Comparison of ENCODE assay signal across 30 cellular contexts in the genomic region with DNA sequence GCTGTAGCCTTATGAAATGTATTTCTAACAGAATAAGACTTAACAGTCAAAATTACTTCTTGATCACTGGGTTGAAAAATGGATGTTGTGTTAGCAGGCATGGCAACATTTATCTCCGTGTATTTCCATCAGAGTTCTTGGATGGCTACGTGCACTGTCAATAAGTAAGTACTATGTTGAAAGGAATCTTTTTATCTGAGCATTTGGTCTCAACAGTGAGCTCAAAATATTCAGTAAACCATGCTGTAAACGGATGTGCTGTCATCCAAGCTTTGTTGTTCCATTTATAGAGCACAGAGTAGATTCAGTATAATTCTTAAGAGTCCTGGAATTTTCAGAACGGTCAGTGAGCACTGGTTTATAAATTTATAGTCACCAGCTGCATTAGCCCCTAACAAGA. TPM values are rescaled to one million over a fixed set of nuclear protein-coding genes. Genes with fewer than 3 reads are reported as not detected.
DNase-seq lines count a peak whose midpoint lies in the region; ATAC-seq and TF ChIP-seq lines count a peak whose summit lies in the region.
"Had no signal": no experiment of that assay in that cellular context is flagged by ENCODE, and none has a peak within 500 bp of the region (broad histone marks: within the 10 kb centered on the region; RNA-seq: fewer than 3 reads in every experiment).

No MANE protein-coding gene starts in this region.

- no peaks in the 10 kb centered on the region for H3K9me2 ChIP-seq in GM23338 (ENCODE audit: insufficient read depth)

- H3K36me3 Mint-ChIP-seq in natural killer cell (no peaks in the 10 kb centered on the region), GM23338 (ENCODE audit: low read depth) (peaks cover 4% of the 10 kb centered on the region; the same call in 1 of the 3 replicates)
- H3K36me3 Mint-ChIP-seq in natural killer cell treated with Interleukin-12 subunit alpha and Interleukin-12 subunit beta and Interleukin-15 and Interleukin-18, amount 100 ng/mL, for 72 hours: peaks cover 7% of the 10 kb centered on the region

- no peak for ATAC-seq in natural killer cell
- ATAC-seq in natural killer cell treated with Interleukin-12 subunit alpha and Interleukin-12 subunit beta and Interleukin-15 and Interleukin-18, amount 100 ng/mL, for 72 hours: no peak
- ATAC-seq in heart left ventricle: peak; percentile 22 to 62 (median 44)
- ATAC-seq in GM23338: no peak
- ATAC-seq: activated naive CD4-positive, alpha-beta T cell treated with anti-CD3 and anti-CD28 coated beads, Interleukin-2, amount 50 U/mL, for 72 hours; foreskin keratinocyte; left lobe of liver; Panc1 had no signal

- H4K20me1 ChIP-seq in GM23338 (replicated peaks; ENCODE audit: insufficient read depth): peaks cover 34% of the 10 kb centered on the region

- 26 to 35% (median 29%) methylated on average over 4 of the region's 4 CpGs for WGBS in heart left ventricle, 4 donors

- no peak overlapping the region for H3K4me3 ChIP-seq in heart left ventricle
- H3K4me3 ChIP-seq in neutrophil (ENCODE audit: low read depth in 1 of 2, low read length in 1 of 2): no peak overlapping the region
- H3K4me3 ChIP-seq in GM23338: no peak overlapping the region
- H3K4me3 ChIP-seq: esophagus muscularis mucosa, HAP-1, K562, transverse colon had no signal

- H3K4me1 Mint-ChIP-seq in natural killer cell (peaks cover 82 to 85% of the 10 kb centered on the region in 2 donors), GM23338 (peaks cover 27% of the 10 kb centered on the region)
- peaks cover 65 to 76% of the 10 kb centered on the region in 2 donors for H3K4me1 Mint-ChIP-seq in natural killer cell treated with Interleukin-12 subunit alpha and Interleukin-12 subunit beta and Interleukin-15 and Interleukin-18, amount 100 ng/mL, for 72 hours (ENCODE audit: low read depth in 2 of 2)

- H3K4me3 Mint-ChIP-seq in natural killer cell: no peak overlapping the region
- no peak overlapping the region for H3K4me3 Mint-ChIP-seq in natural killer cell treated with Interleukin-12 subunit alpha and Interleukin-12 subunit beta and Interleukin-15 and Interleukin-18, amount 100 ng/mL, for 72 hours
- no peak overlapping the region for H3K4me3 Mint-ChIP-seq in GM23338
- H3K4me3 Mint-ChIP-seq: activated CD4-positive, alpha-beta memory T cell treated with anti-CD3 and anti-CD28 coated beads for 36 hours; mesothelial cell of epicardium had no signal

- H3K27me3 Mint-ChIP-seq in natural killer cell (ENCODE audit: low read depth in 2 of 2) (no peaks in the 10 kb centered on the region), GM23338 (ENCODE audit: insufficient read depth, low read depth, poor library complexity) (no peaks in the 10 kb centered on the region)
- no peaks in the 10 kb centered on the region for H3K27me3 Mint-ChIP-seq in natural killer cell treated with Interleukin-12 subunit alpha and Interleukin-12 subunit beta and Interleukin-15 and Interleukin-18, amount 100 ng/mL, for 72 hours
- H3K27me3 Mint-ChIP-seq: activated CD4-positive, alpha-beta memory T cell treated with anti-CD3 and anti-CD28 coated beads for 36 hours had no signal

- H3K27ac Mint-ChIP-seq in natural killer cell (peak overlapping the region; percentile 46 to 65), GM23338 (no peak overlapping the region)
- no peak overlapping the region for H3K27ac Mint-ChIP-seq in natural killer cell treated with Interleukin-12 subunit alpha and Interleukin-12 subunit beta and Interleukin-15 and Interleukin-18, amount 100 ng/mL, for 72 hours
- H3K27ac Mint-ChIP-seq: activated CD4-positive, alpha-beta memory T cell treated with anti-CD3 and anti-CD28 coated beads for 36 hours; activated naive CD4-positive, alpha-beta T cell treated with anti-CD3 and anti-CD28 coated beads, Interleukin-2, amount 50 U/mL, for 72 hours; mesothelial cell of epicardium had no signal

- H3K4me2 ChIP-seq in GM23338: no peak overlapping the region

- no peak for TF ChIP-seq CTCF in natural killer cell (IDR thresholded peaks at IDR 0.05)
- no peak for TF ChIP-seq CTCF in heart left ventricle (IDR thresholded peaks at IDR 0.05)
- no peak for TF ChIP-seq CTCF in neutrophil (IDR thresholded peaks at IDR 0.05)
- no peak for TF ChIP-seq CTCF in GM23338 (conservative IDR thresholded peaks at IDR 0.05; ENCODE audit: low read depth in 2 of 2)

- H3K27me3 ChIP-seq in heart left ventricle: no peaks in the 10 kb centered on the region
- H3K27me3 ChIP-seq in neutrophil: no peaks in the 10 kb centered on the region
- H3K27me3 ChIP-seq in GM23338 (ENCODE audit: insufficient read depth): no peaks in the 10 kb centered on the region
- H3K27me3 ChIP-seq: BE2C, esophagus muscularis mucosa, foreskin keratinocyte, transverse colon had no signal

- H3K9me3 Mint-ChIP-seq in natural killer cell (no peaks in the 10 kb centered on the region), GM23338 (no peaks in the 10 kb centered on the region)
- H3K9me3 Mint-ChIP-seq in natural killer cell treated with Interleukin-12 subunit alpha and Interleukin-12 subunit beta and Interleukin-15 and Interleukin-18, amount 100 ng/mL, for 72 hours: no peaks in the 10 kb centered on the region
- H3K9me3 Mint-ChIP-seq: activated CD4-positive, alpha-beta memory T cell treated with anti-CD3 and anti-CD28 coated beads for 36 hours had no signal

- H3K36me3 ChIP-seq in heart left ventricle: peaks cover 0 to 16% (median 0%) of the 10 kb centered on the region in 9 donors
- no peaks in the 10 kb centered on the region for H3K36me3 ChIP-seq in neutrophil
- H3K36me3 ChIP-seq in GM23338 (ENCODE audit: insufficient read depth): no peaks in the 10 kb centered on the region
- H3K36me3 ChIP-seq: BE2C, transverse colon had no signal

- TF ChIP-seq POLR2A in heart left ventricle (IDR thresholded peaks at IDR 0.05): no peak

- H3K9me3 ChIP-seq in heart left ventricle (no peaks in the 10 kb centered on the region), neutrophil (no peaks in the 10 kb centered on the region)
- H3K9me3 ChIP-seq: BE2C, esophagus muscularis mucosa, HAP-1, transverse colon had no signal

- no peak overlapping the region for H2AFZ ChIP-seq in GM23338

- peaks cover 96% of the 10 kb centered on the region for H3K79me2 ChIP-seq in GM23338 (replicated peaks; ENCODE audit: insufficient read depth)

- H3K27ac ChIP-seq in heart left ventricle (peak overlapping the region in 10 of 12 donors; percentile 1 to 36 (median 14)), neutrophil (peak overlapping the region; percentile 7), GM23338 (ENCODE audit: low read depth) (no peak overlapping the region)
- H3K27ac ChIP-seq: esophagus muscularis mucosa, foreskin keratinocyte, transverse colon had no signal

- intact Hi-C loops in natural killer cell (cut with micrococcal nuclease): no loop called here
- intact Hi-C loops in heart left ventricle (cut with DNase I): no loop called here

- H3K4me1 ChIP-seq in heart left ventricle (peaks cover 15 to 95% (median 72%) of the 10 kb centered on the region in 12 donors), neutrophil (ENCODE audit: control insufficient read depth in 1 of 2, insufficient read depth in 1 of 2, low read depth in 1 of 2, low read length in 1 of 2) (peaks cover 11 to 14% of the 10 kb centered on the region in 2 experiments), GM23338 (ENCODE audit: insufficient read depth) (no peaks in the 10 kb centered on the region)
- H3K4me1 ChIP-seq: foreskin keratinocyte had no signal

- DNase-seq in natural killer cell (no peak), heart left ventricle (no peak), kidney tubule cell (ENCODE audit: low spot score) (no peak), NCI-H446 treated with DMSO at 0.1 percent for 48 hours (lab: John Stamatoyannopoulos, UW) (no peak), GM23338 (ENCODE audit: low spot score) (no peak), hepatic stellate cell (ENCODE audit: low spot score) (no peak)
- no peak for DNase-seq in natural killer cell treated with Interleukin-12 subunit alpha and Interleukin-12 subunit beta and Interleukin-15 and Interleukin-18, amount 100 ng/mL, for 72 hours (ENCODE audit: low spot score)
- DNase-seq: activated CD4-positive, alpha-beta memory T cell treated with anti-CD3 and anti-CD28 coated beads for 36 hours; activated CD4-positive, CD25-positive, alpha-beta regulatory T cell; activated CD8-positive, alpha-beta memory T cell treated with anti-CD3 and anti-CD28 coated beads, Interleukin-2, amount 50 U/mL, for 4 hours; BE2C; dermis blood vessel endothelial cell; DMS53; foreskin keratinocyte; GDM1; hippocampal formation; NCI-H1105; NCI-H1930; NCI-H526; posterior cingulate gyrus; SIG-M5; transverse colon had no signal

- no peaks in the 10 kb centered on the region for H3F3A ChIP-seq in GM23338 (replicated peaks; ENCODE audit: low read depth)

TF ChIP-seq in GM23338, 12 proteins besides CTCF, POLR2A, EP300 and RAD21:
- no peak for TF ChIP-seq CREB1 (CRISPR knock-in tag; IDR thresholded peaks at IDR 0.05; ENCODE audit: low read depth)
TF ChIP-seq in GM23338: peak in this region for 0.

RNA-seq across cellular contexts. Expression of gene SCAF11, which starts 15.5 kb away (rescaled TPM):
- total RNA-seq in natural killer cell (100 to 1,000 TPM; 208 to 232 (median 220) TPM), heart left ventricle (100 to 1,000 TPM in 4 of 9 donors, 10 to 100 TPM in 5; 71.3 to 148 (median 98.7) TPM)
- 100 to 1,000 TPM; 106 to 117 TPM for total RNA-seq in natural killer cell treated with Interleukin-12 subunit alpha and Interleukin-12 subunit beta and Interleukin-15 and Interleukin-18, amount 100 ng/mL, for 72 hours
- polyA plus RNA-seq in heart left ventricle (10 to 100 TPM; 26.4 to 30.8 TPM), GM23338 (2016; fragmentation: Nextera tagmentation; extraction: Ambion mirVana) (72.4 and 77.0 TPM in 2 replicates)
- 84.8 and 89.9 TPM in 2 replicates for total RNA-seq in GM23338 (2014; rRNA removed; shearing (Covaris generic))

Comparison
In these comparisons a context has a peak if more than half of its experiments do, and no peak if none do; other contexts are left out.
1. H3K27ac Mint-ChIP-seq: peak in natural killer cell (2 of 2); none in natural killer cell treated with Interleukin-12 subunit alpha and Interleukin-12 subunit beta and Interleukin-15 and Interleukin-18, amount 100 ng/mL, for 72 hours (0 of 2) and GM23338 (single experiment).
2. ATAC-seq: peak in heart left ventricle (4 of 4); none in natural killer cell (0 of 3), natural killer cell treated with Interleukin-12 subunit alpha and Interleukin-12 subunit beta and Interleukin-15 and Interleukin-18, amount 100 ng/mL, for 72 hours (0 of 2) and GM23338 (single experiment).